1 cellular context compared by ENCODE assay signal in the genomic region with DNA sequence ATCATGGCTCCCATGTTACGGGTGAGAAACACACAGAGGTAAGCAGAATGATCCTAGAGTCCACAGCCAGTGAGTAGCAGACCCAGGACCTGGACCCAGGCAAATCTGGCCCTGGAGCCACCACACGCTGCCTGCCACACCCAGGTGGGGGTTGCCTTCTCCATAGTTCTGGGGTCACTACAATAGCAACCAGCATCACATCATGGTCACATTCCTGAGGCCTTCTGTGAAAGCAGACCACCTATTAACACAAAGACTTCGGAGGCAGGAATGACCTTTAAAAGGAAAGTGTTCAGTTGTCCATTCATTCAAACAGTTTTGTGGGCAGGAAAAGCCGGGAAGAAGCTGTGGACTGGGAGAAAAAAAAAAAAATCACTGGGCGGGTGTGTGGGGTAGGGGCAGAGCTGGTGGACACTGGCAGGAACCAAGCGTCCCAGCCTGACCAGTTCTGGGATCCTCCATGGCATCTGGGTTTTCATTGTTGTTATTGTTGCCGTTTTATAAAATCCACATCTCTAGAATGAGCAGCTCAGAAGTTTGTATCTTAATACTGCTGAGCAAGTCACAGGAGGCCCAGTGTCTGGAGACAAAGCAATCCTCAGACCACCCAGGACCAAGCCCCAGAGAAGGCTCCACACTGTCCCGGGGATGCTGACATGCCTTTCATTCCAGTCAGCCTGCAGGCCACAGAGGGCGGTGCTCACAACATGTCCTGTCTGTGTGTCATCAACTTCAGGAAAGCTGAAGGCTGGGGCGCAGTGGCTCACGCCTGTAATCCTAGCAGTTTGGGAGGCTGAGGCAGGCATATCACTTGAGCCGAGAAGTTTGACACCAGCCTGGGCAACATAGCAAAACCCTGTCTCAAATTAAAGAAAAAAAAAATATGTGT.
TF ChIP-seq lines count a peak whose summit lies in the region.

No MANE protein-coding gene starts in this region.

TF ChIP-seq in HCT116, 20 proteins besides CTCF, POLR2A, EP300 and RAD21 (continued from another document):
- TF ChIP-seq ZBTB33 (IDR thresholded peaks at IDR 0.05; ENCODE audit: extremely low read depth, insufficient replicate concordance, low read length) (no peak), EZH2phosphoT487 (IDR thresholded peaks at IDR 0.05; ENCODE audit: borderline replicate concordance) (no peak)
